ENCODE assay signal across 31 cellular contexts in the genomic region with DNA sequence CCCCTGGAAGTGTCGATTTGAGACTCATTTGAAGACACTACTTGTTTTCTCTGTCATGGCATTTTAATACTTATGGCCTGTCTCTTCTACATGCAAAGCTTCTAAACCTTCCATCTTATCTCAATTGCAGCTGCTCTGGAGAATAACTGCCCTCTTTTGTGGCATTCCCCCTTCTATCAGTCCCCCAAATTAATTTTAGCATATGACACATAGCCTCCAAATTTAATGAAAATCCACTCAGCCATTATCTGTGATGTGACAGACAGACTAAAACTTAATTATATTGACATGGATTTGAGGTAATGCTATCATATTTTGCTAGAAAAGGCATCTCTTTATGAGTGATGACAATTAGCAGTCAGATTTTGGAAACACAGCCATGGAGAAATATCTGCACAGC.
DNase-seq lines count a peak whose midpoint lies in the region; ATAC-seq and TF ChIP-seq lines count a peak whose summit lies in the region.
"Had no signal": no experiment of that assay in that cellular context is flagged by ENCODE, and none has a peak within 500 bp of the region (broad histone marks: within the 10 kb centered on the region; RNA-seq: fewer than 3 reads in every experiment).

No MANE protein-coding gene starts in this region.

- DNase-seq in SK-N-DZ (ENCODE audit: low spot score) (peak; percentile 98), SK-N-SH (peak; percentile 50), mammary epithelial cell (no peak)
- DNase-seq: 8988T; ACHN; AML-193; BE2C; C1 segment of cervical spinal cord; Caco-2; Calu3; CD4-positive, alpha-beta memory T cell; CD4-positive, alpha-beta T cell; CD4-positive, CD25-positive, alpha-beta regulatory T cell; CD8-positive, alpha-beta memory T cell; CD8-positive, alpha-beta T cell; COR-L47; DMS 273 treated with DMSO at 0.1 percent for 48 hours; DMS153; DMS53; DMS79; DMS79 treated with DMSO at 0.1 percent for 48 hours; DND-41; EL had no signal

- POLR2A ChIA-PET in SK-N-SH (lab: Yijun Ruan, JAX): no interaction called here

- no peak for TF ChIP-seq RAD21 in SK-N-SH (IDR thresholded peaks at IDR 0.05; ENCODE audit: low read length)

- in situ Hi-C loops in mammary epithelial cell (cut with MboI; ENCODE audit: low sequenced_read_pairs in 2 of 2): no loop called here

- intact Hi-C loops in mammary epithelial cell (cut with micrococcal nuclease): no loop called here

- no peaks in the 10 kb centered on the region for H3K27me3 ChIP-seq in SK-N-SH (ENCODE audit: insufficient read depth)
- H3K27me3 ChIP-seq in mammary epithelial cell (ENCODE audit: insufficient read depth, low read length): no peaks in the 10 kb centered on the region
- H3K27me3 ChIP-seq: BE2C; BLaER1; BLaER1 treated with 17β-estradiol and CSF1 and Interleukin-3, amounts not matched to agents 10 nM and 100 nM had no signal

- no peaks in the 10 kb centered on the region for H3K9me2 ChIP-seq in SK-N-SH

- dilution Hi-C loops in mammary epithelial cell (cut with HindIII; ENCODE audit: low sequenced_read_pairs): no loop called here

- BruUV-seq in mammary epithelial cell (replicated peaks; lab: Mats Ljungman, UMichigan): no TSS peak

- H4K20me1 ChIP-seq in SK-N-SH (ENCODE audit: insufficient read depth) (no peaks in the 10 kb centered on the region), mammary epithelial cell (ENCODE audit: insufficient read depth, low read length) (no peaks in the 10 kb centered on the region)
- H4K20me1 ChIP-seq: BLaER1; BLaER1 treated with 17β-estradiol and CSF1 and Interleukin-3, amounts not matched to agents 10 nM and 100 nM had no signal

- H3K9ac ChIP-seq in SK-N-SH (no peak overlapping the region), mammary epithelial cell (ENCODE audit: insufficient read depth, low read length) (no peak overlapping the region)
- H3K9ac ChIP-seq: BLaER1; BLaER1 treated with 17β-estradiol and CSF1 and Interleukin-3, amounts not matched to agents 10 nM and 100 nM had no signal

- CTCF ChIA-PET in SK-N-SH (lab: Yijun Ruan, JAX): interaction anchor here (1.1 to 1.4 kb wide), 2 partner anchors 11 to 24 kb away, joined by 3 to 4 read pairs; no protein-coding TSS in a partner anchor
- CTCF ChIA-PET in mammary epithelial cell (lab: Charles Lee; ENCODE audit: low non-redundant PET): no interaction called here

- TF ChIP-seq CTCF in SK-N-SH (IDR thresholded peaks at IDR 0.05) (no peak), mammary epithelial cell (conservative IDR thresholded peaks at IDR 0.05 in 1 of 2, IDR thresholded peaks at IDR 0.05 in 1 of 2; ENCODE audit: extremely low read depth in 1 of 2, insufficient read depth in 1 of 2, low read depth in 1 of 2, low read length in 2 of 2) (no peak)

- no peaks in the 10 kb centered on the region for H3F3A ChIP-seq in SK-N-SH (replicated peaks; ENCODE audit: insufficient read depth)

- H3K9me3 ChIP-seq in SK-N-SH: no peaks in the 10 kb centered on the region
- H3K9me3 ChIP-seq in mammary epithelial cell (replicated peaks; ENCODE audit: insufficient read depth, low read length): peaks cover 26% of the 10 kb centered on the region
- H3K9me3 ChIP-seq: A549, BE2C, BLaER1, Caco-2 had no signal

- H3K79me2 ChIP-seq in SK-N-SH (ENCODE audit: insufficient read depth) (no peaks in the 10 kb centered on the region), mammary epithelial cell (ENCODE audit: insufficient read depth, low read length) (no peaks in the 10 kb centered on the region)

- H3K36me3 ChIP-seq in SK-N-SH (replicated peaks in 1 of 2; ENCODE audit: control insufficient read depth in 1 of 2, insufficient read depth in 2 of 2, low read length in 1 of 2) (no peaks in the 10 kb centered on the region), mammary epithelial cell (ENCODE audit: insufficient read depth, low read length) (no peaks in the 10 kb centered on the region)
- H3K36me3 ChIP-seq: BE2C; BLaER1; BLaER1 treated with 17β-estradiol and CSF1 and Interleukin-3, amounts not matched to agents 10 nM and 100 nM had no signal

- H3K4me2 ChIP-seq in SK-N-SH (no peak overlapping the region), mammary epithelial cell (ENCODE audit: insufficient read depth, low read depth, low read length) (no peak overlapping the region)
- H3K4me2 ChIP-seq: A549; BLaER1; BLaER1 treated with 17β-estradiol and CSF1 and Interleukin-3, amounts not matched to agents 10 nM and 100 nM had no signal

- ATAC-seq in SK-N-SH treated with all-trans-retinoic acid at 6 μM for 48 hours: no peak
- no peak for ATAC-seq in GM19351 (IDR thresholded peaks at IDR 0.05; ENCODE audit: unreplicated experiment)
- ATAC-seq in HG03175 (IDR thresholded peaks at IDR 0.05; ENCODE audit: unreplicated experiment): no peak
- ATAC-seq: A549; CD8-positive, alpha-beta T cell had no signal

- H3K4me1 ChIP-seq in SK-N-SH (ENCODE audit: control insufficient read depth in 1 of 2, insufficient read depth in 2 of 2, low read depth in 1 of 2, low read length in 1 of 2): peaks cover 0 to 10% of the 10 kb centered on the region in 2 experiments; a peak in 2 of 4 replicates
- no peaks in the 10 kb centered on the region for H3K4me1 ChIP-seq in mammary epithelial cell (ENCODE audit: insufficient read depth, low read length)
- H3K4me1 ChIP-seq: A549, BE2C, BLaER1, Caco-2 had no signal

- H3K27ac ChIP-seq in SK-N-SH (ENCODE audit: low read depth in 2 of 2, low read length in 1 of 2) (peak overlapping the region in 1 of 2 experiments; percentile 53; a peak in 2 of 4 replicates), mammary epithelial cell (ENCODE audit: insufficient read depth, low read depth, low read length) (no peak overlapping the region)
- H3K27ac ChIP-seq: 22Rv1; A549; BLaER1; BLaER1 treated with 17β-estradiol and CSF1 and Interleukin-3, amounts not matched to agents 10 nM and 100 nM; C4-2B had no signal

- H2AFZ ChIP-seq in SK-N-SH (ENCODE audit: low read depth) (no peak overlapping the region), mammary epithelial cell (ENCODE audit: low read depth, low read length) (no peak overlapping the region)

- WGBS in SK-N-SH (ENCODE audit: low lambda C conversion rate): 0% methylated on average over 1 of the region's 1 CpG
- 0% methylated on average over 1 of the region's 1 CpG for WGBS in mammary epithelial cell (ENCODE audit: low coverage, missing lambda C conversion rate)

- H3K4me3 ChIP-seq in SK-N-SH (ENCODE audit: low read depth in 2 of 2, low read length in 1 of 2) (no peak overlapping the region), mammary epithelial cell (replicated peaks in 1 of 3; ENCODE audit: insufficient read depth in 1 of 3, low read depth in 2 of 3, low read length in 3 of 3) (no peak overlapping the region)
- H3K4me3 ChIP-seq: A549; BLaER1; BLaER1 treated with 17β-estradiol and CSF1 and Interleukin-3, amounts not matched to agents 10 nM and 100 nM had no signal

- TF ChIP-seq EP300 in SK-N-SH (IDR thresholded peaks at IDR 0.05; ENCODE audit: borderline replicate concordance in 1 of 2, low read depth in 1 of 2, low read length in 1 of 2): peak in 1 of 2 experiments; percentile 95; a peak in 2 of 4 replicates

TF ChIP-seq in SK-N-SH, 30 proteins besides CTCF, POLR2A, EP300 and RAD21 (continues in another document):
- peak; percentile 73; the same call in 1 of the 2 replicates for TF ChIP-seq FOXJ3 (CRISPR knock-in tag; IDR thresholded peaks at IDR 0.05)
- TF ChIP-seq POLR2AphosphoS5 (IDR thresholded peaks at IDR 0.05; ENCODE audit: low read depth, low read length): peak; percentile 45; the same call in 1 of the 2 replicates
- TF ChIP-seq, protein P1, sequence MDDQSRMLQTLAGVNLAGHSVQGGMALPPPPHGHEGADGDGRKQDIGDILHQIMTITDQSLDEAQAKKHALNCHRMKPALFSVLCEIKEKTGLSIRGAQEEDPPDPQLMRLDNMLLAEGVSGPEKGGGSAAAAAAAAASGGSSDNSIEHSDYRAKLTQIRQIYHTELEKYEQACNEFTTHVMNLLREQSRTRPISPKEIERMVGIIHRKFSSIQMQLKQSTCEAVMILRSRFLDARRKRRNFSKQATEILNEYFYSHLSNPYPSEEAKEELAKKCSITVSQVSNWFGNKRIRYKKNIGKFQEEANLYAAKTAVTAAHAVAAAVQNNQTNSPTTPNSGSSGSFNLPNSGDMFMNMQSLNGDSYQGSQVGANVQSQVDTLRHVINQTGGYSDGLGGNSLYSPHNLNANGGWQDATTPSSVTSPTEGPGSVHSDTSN (IDR thresholded peaks at IDR 0.05): no peak
- TF ChIP-seq TAF1 (IDR thresholded peaks at IDR 0.05; ENCODE audit: borderline replicate concordance, low read depth, low read length): no peak

TF ChIP-seq in SK-N-SH treated with all-trans-retinoic acid at 6 μM for 48 hours, 23 proteins besides CTCF, POLR2A, EP300 and RAD21 (continues in another document):
- TF ChIP-seq GLIS3 (CRISPR knock-in tag; IDR thresholded peaks at IDR 0.05) (0 out of 2 replicates have a peak, but pooled peaks have one; percentile 70), TCF4 (CRISPR knock-in tag; IDR thresholded peaks at IDR 0.05; ENCODE audit: borderline replicate concordance) (peak; percentile 90), SNAI2 (CRISPR knock-in tag; IDR thresholded peaks at IDR 0.05) (no peak), RARB (CRISPR knock-in tag; IDR thresholded peaks at IDR 0.05) (no peak)
- TF ChIP-seq, protein P2, sequence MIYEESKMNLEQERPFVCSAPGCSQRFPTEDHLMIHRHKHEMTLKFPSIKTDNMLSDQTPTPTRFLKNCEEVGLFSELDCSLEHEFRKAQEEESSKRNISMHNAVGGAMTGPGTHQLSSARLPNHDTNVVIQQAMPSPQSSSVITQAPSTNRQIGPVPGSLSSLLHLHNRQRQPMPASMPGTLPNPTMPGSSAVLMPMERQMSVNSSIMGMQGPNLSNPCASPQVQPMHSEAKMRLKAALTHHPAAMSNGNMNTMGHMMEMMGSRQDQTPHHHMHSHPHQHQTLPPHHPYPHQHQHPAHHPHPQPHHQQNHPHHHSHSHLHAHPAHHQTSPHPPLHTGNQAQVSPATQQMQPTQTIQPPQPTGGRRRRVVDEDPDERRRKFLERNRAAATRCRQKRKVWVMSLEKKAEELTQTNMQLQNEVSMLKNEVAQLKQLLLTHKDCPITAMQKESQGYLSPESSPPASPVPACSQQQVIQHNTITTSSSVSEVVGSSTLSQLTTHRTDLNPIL (CRISPR knock-in tag; IDR thresholded peaks at IDR 0.05; ENCODE audit: low read depth): 0 out of 2 replicates have a peak, but pooled peaks have one; percentile 41
- TF ChIP-seq, protein P3, sequence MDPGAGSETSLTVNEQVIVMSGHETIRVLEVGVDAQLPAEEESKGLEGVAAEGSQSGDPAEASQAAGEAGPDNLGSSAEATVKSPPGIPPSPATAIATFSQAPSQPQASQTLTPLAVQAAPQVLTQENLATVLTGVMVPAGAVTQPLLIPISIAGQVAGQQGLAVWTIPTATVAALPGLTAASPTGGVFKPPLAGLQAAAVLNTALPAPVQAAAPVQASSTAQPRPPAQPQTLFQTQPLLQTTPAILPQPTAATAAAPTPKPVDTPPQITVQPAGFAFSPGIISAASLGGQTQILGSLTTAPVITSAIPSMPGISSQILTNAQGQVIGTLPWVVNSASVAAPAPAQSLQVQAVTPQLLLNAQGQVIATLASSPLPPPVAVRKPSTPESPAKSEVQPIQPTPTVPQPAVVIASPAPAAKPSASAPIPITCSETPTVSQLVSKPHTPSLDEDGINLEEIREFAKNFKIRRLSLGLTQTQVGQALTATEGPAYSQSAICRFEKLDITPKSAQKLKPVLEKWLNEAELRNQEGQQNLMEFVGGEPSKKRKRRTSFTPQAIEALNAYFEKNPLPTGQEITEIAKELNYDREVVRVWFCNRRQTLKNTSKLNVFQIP (CRISPR knock-in tag; IDR thresholded peaks at IDR 0.05; ENCODE audit: borderline replicate concordance, low read depth): no peak
